ENCODE assay signal across 8 cellular contexts in genomic region chr11:12248330-12248729, GRCh38.
A peak's percentile ranks its signal among the peaks of the same experiment; 100 is the strongest.
DNase-seq lines count a peak whose midpoint lies in the region; ATAC-seq and TF ChIP-seq lines count a peak whose summit lies in the region.

No MANE protein-coding gene starts in this region.

- intact Hi-C loops in posterior cingulate gyrus (cut with DNase I) = no loop called here

- peak; percentile 15 for DNase-seq in EL
- DNase-seq in NCI-H748 treated with DMSO at 0.1 percent for 48 hours (lab: John Stamatoyannopoulos, UW) = peak; percentile 94
- DNase-seq in fibroblast of the aortic adventitia (ENCODE audit: low read depth) = peak; percentile 50
- peak in 8 of 10 donors; percentile 59 to 96 (median 80) for DNase-seq in posterior cingulate gyrus
- no peak for DNase-seq in activated gamma-delta T cell (lab: John Stamatoyannopoulos, UW)

- TF ChIP-seq CTCF in fibroblast of the aortic adventitia (IDR thresholded peaks at IDR 0.05; ENCODE audit: insufficient read depth, low read length) = no peak

- no peak overlapping the region for H3K4me3 ChIP-seq in fibroblast of the aortic adventitia (ENCODE audit: low read depth, low read length)

- ATAC-seq in GM21528 (IDR thresholded peaks at IDR 0.05; ENCODE audit: low FRiP score, unreplicated experiment) (no peak), GM19324 (IDR thresholded peaks at IDR 0.05; ENCODE audit: low FRiP score, unreplicated experiment) (no peak), HG02798 (IDR thresholded peaks at IDR 0.05; ENCODE audit: poor library complexity, unreplicated experiment) (no peak)
